In genomic region chr15:75338661-75339240, GRCh38 we compare ENCODE assay signal across 25 cellular contexts. TPM values are rescaled to one million over a fixed set of nuclear protein-coding genes. Genes with fewer than 3 reads are reported as not detected.
"Had no signal": no experiment of that assay in that cellular context is flagged by ENCODE, and none has a peak within 500 bp of the region (broad histone marks: within the 10 kb centered on the region; RNA-seq: fewer than 3 reads in every experiment).

No MANE protein-coding gene starts in this region.

- ATAC-seq: activated CD4-positive, CD25-positive, alpha-beta regulatory T cell treated with anti-CD3 and anti-CD28 coated beads, Interleukin-2, amount 50 U/mL, for 24 hours; activated CD8-positive, alpha-beta T cell treated with anti-CD3 and anti-CD28 coated beads, Interleukin-2, amount 10 ng/mL, durations not matched to agents 7 days and 5 days had no signal

- DNase-seq: activated CD4-positive, alpha-beta T cell treated with anti-CD3 and anti-CD28 coated beads for 48 hours; activated CD4-positive, alpha-beta T cell treated with anti-CD3 and anti-CD28 coated beads, Interleukin-2, amount 50 U/mL, for 4 hours; activated CD8-positive, alpha-beta memory T cell treated with anti-CD3 and anti-CD28 coated beads, Interleukin-2, amount 50 U/mL, for 48 hours; activated CD8-positive, alpha-beta T cell treated with anti-CD3 and anti-CD28 coated beads, Interleukin-2, amount 10 ng/mL, durations not matched to agents 7 days and 5 days; activated effector memory CD4-positive, alpha-beta T cell treated with anti-CD3 and anti-CD28 coated beads, Interleukin-2, amount 50 U/mL, for 16 hours; activated naive CD4-positive, alpha-beta T cell treated with anti-CD3 and anti-CD28 coated beads, Interleukin-2, amount 50 U/mL, for 16 hours; activated T-cell treated with anti-CD3 and anti-CD28 coated beads, Interleukin-2, amount 50 U/mL, for 1 hour; amygdala; brain microvascular endothelial cell; cerebellar nuclear complex; Kasumi-1; KBM-7; NCI-H1105 treated with DMSO at 0.1 percent for 48 hours; NCI-H1436 treated with DMSO at 0.1 percent for 48 hours; NCI-H187; NCI-H2081; NCI-H510A treated with DMSO at 0.1 percent for 48 hours; NCI-H69; NK-92 treated with Interleukin-12 subunit alpha and Interleukin-12 subunit beta, amount 100 ng/mL, for 24 hours; Peyer's patch; SHP77 treated with DMSO at 0.1 percent for 48 hours had no signal

- H3K27ac Mint-ChIP-seq: activated CD8-positive, alpha-beta T cell treated with anti-CD3 and anti-CD28 coated beads, Interleukin-2, amount 10 ng/mL, durations not matched to agents 7 days and 5 days; T-helper 1 cell treated with Interleukin-12 subunit alpha and Interleukin-12 subunit beta and Interleukin-4 antibody, amounts not matched to agents 30 μg/mL and 1 μg/mL, for 36 hours had no signal

- H3K9me3 Mint-ChIP-seq: T-helper 1 cell treated with Interleukin-12 subunit alpha and Interleukin-12 subunit beta and Interleukin-4 antibody, amounts not matched to agents 30 μg/mL and 1 μg/mL, for 36 hours had no signal

- H3K4me3 Mint-ChIP-seq: activated CD8-positive, alpha-beta T cell treated with anti-CD3 and anti-CD28 coated beads, Interleukin-2, amount 10 ng/mL, durations not matched to agents 7 days and 5 days; T-helper 1 cell treated with Interleukin-12 subunit alpha and Interleukin-12 subunit beta and Interleukin-4 antibody, amounts not matched to agents 30 μg/mL and 1 μg/mL, for 36 hours had no signal

RNA-seq across cellular contexts. Expression of gene GOLGA6D, which starts 56.1 kb away (rescaled TPM):
- total RNA-seq: activated CD8-positive, alpha-beta T cell treated with anti-CD3 and anti-CD28 coated beads, Interleukin-2, amount 10 ng/mL, durations not matched to agents 7 days and 5 days; astrocyte; Peyer's patch; SK-MEL-5 had no signal
